In the genomic region with DNA sequence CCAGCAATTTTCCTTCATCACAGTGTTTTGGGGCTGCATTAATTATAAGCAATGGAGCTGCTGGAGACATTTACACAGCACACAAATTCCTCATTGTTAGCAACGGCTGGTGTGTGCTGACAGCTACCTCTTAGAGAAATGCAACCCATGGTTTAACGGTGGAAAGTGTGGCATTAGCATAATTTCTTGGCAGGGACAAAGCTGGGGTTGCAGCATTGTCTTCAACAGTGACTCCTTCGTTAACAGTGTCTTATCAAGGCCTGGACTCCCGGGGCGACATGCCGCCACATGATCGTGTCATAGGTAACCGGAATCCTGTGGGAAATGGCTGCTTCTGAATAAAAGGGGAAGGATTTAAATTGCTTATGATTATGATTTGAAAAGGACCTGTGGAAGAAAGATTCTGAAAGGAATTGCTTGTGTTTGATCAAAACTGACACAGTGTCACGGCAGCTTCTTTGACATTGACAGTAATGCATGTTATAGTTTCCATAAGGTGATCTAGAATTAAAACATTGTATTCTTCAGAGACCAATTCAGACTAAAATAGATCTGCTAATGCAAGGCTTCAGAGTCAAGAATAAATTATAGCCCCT, we compare ENCODE assay signal across 10 cellular contexts.
DNase-seq lines count a peak whose midpoint lies in the region; ATAC-seq and TF ChIP-seq lines count a peak whose summit lies in the region.
"Had no signal": no experiment of that assay in that cellular context is flagged by ENCODE, and none has a peak within 500 bp of the region (broad histone marks: within the 10 kb centered on the region; RNA-seq: fewer than 3 reads in every experiment).

No MANE protein-coding gene starts in this region.

- no peak overlapping the region for H3K27ac ChIP-seq in foreskin keratinocyte
- H3K27ac ChIP-seq in smooth muscle cell (ENCODE audit: low read depth), result no peak overlapping the region
- no peak overlapping the region for H3K27ac ChIP-seq in PC-9
- H3K27ac ChIP-seq: WERI-Rb-1 had no signal

- ATAC-seq in foreskin keratinocyte (peak; percentile 78), GM19351 (IDR thresholded peaks at IDR 0.05; ENCODE audit: unreplicated experiment) (no peak)
- ATAC-seq: activated T-helper 17 cell treated with anti-CD3 and anti-CD28 coated beads, Interleukin-2, amount 50 U/mL, for 72 hours had no signal

- H3K9me3 ChIP-seq in smooth muscle cell (replicated peaks; ENCODE audit: low read depth), result no peaks in the 10 kb centered on the region
- H3K9me3 ChIP-seq in PC-9 (ENCODE audit: insufficient read depth, low read depth), result no peaks in the 10 kb centered on the region

- no peak overlapping the region for H3K9ac ChIP-seq in smooth muscle cell (ENCODE audit: low read depth)

- POLR2A ChIA-PET in PC-9 (lab: Charles Lee; ENCODE audit: unreplicated experiment), result no interaction called here

- TF ChIP-seq CTCF in foreskin keratinocyte (conservative IDR thresholded peaks at IDR 0.05), result no peak
- TF ChIP-seq CTCF in smooth muscle cell (IDR thresholded peaks at IDR 0.05; ENCODE audit: borderline replicate concordance, insufficient read depth, poor library complexity, severe bottlenecking), result no peak
- TF ChIP-seq CTCF in PC-9 (conservative IDR thresholded peaks at IDR 0.05), result no peak

- DNase-seq in NCI-H128 (lab: John Stamatoyannopoulos, UW; ENCODE audit: unreplicated experiment) (peak; percentile 16), RPMI7951 (ENCODE audit: low read depth) (peak; percentile 40), foreskin keratinocyte (peak; percentile 69 to 80), putamen (ENCODE audit: low spot score) (peak; percentile 21), smooth muscle cell (lab: John Stamatoyannopoulos, UW; ENCODE audit: unreplicated experiment) (no peak), PC-9 (no peak)
- DNase-seq in activated naive CD4-positive, alpha-beta T cell treated with Interleukin-2 at 50 U/mL for 16 hours, result no peak
- DNase-seq: WERI-Rb-1 had no signal

- H3K4me3 ChIP-seq in smooth muscle cell, result no peak overlapping the region
- H3K4me3 ChIP-seq in PC-9, result no peak overlapping the region

- no peak overlapping the region for H3K4me2 ChIP-seq in smooth muscle cell
- no peak overlapping the region for H3K4me2 ChIP-seq in PC-9

- CTCF ChIA-PET in PC-9 (lab: Charles Lee), result no interaction called here

- H3K4me1 ChIP-seq in foreskin keratinocyte (peaks cover 23% of the 10 kb centered on the region), smooth muscle cell (ENCODE audit: low read depth) (peaks cover 13% of the 10 kb centered on the region), PC-9 (replicated peaks; ENCODE audit: insufficient read depth) (no peaks in the 10 kb centered on the region)

- no peaks in the 10 kb centered on the region for H3K36me3 ChIP-seq in smooth muscle cell (ENCODE audit: low read depth)
- no peaks in the 10 kb centered on the region for H3K36me3 ChIP-seq in PC-9 (ENCODE audit: low read depth)
- H3K36me3 ChIP-seq: WERI-Rb-1 had no signal

- H3K9me2 ChIP-seq in PC-9 (ENCODE audit: insufficient read depth), result no peaks in the 10 kb centered on the region

- BruUV-seq in PC-9 (replicated peaks; lab: Mats Ljungman, UMichigan), result no TSS peak

- H3K27me3 ChIP-seq in foreskin keratinocyte (no peaks in the 10 kb centered on the region), smooth muscle cell (ENCODE audit: low read depth) (no peaks in the 10 kb centered on the region), PC-9 (ENCODE audit: insufficient read depth, low read depth) (no peaks in the 10 kb centered on the region)

- WGBS in smooth muscle cell (ENCODE audit: low lambda C conversion rate), result 63% methylated on average over 9 of the region's 9 CpGs

- H2AFZ ChIP-seq in smooth muscle cell (ENCODE audit: low read depth) (no peak overlapping the region), PC-9 (no peak overlapping the region)

- H3F3A ChIP-seq in smooth muscle cell (ENCODE audit: low read depth) (no peaks in the 10 kb centered on the region), PC-9 (ENCODE audit: insufficient read depth, low read depth) (no peaks in the 10 kb centered on the region)

- intact Hi-C loops in PC-9 (cut with micrococcal nuclease; ENCODE audit: unreplicated experiment), result no loop called here

- H3K79me2 ChIP-seq in smooth muscle cell (ENCODE audit: low read depth) (peaks cover 54% of the 10 kb centered on the region), PC-9 (ENCODE audit: low read depth) (no peaks in the 10 kb centered on the region)

- H4K20me1 ChIP-seq in smooth muscle cell (ENCODE audit: low read depth) (no peaks in the 10 kb centered on the region), PC-9 (ENCODE audit: insufficient read depth) (no peaks in the 10 kb centered on the region)

Comparison
In these comparisons a context has a peak if more than half of its experiments do, and no peak if none do; other contexts are left out.
1. DNase-seq: peak in NCI-H128 (single experiment), RPMI7951 (single experiment), foreskin keratinocyte (2 of 2) and putamen (single experiment); none in activated naive CD4-positive, alpha-beta T cell treated with Interleukin-2 at 50 U/mL for 16 hours (single experiment), smooth muscle cell (single experiment) and PC-9 (0 of 2).